Comparison of ENCODE assay signal across 8 cellular contexts in genomic region chr17:28893248-28894183, GRCh38. TPM values are rescaled to one million over a fixed set of nuclear protein-coding genes. Genes with fewer than 3 reads are reported as not detected.
DNase-seq lines count a peak whose midpoint lies in the region; ATAC-seq, FAIRE-seq and TF ChIP-seq lines count a peak whose summit lies in the region.
"Not testable (repeated sequence)": the region's sequence is repeated elsewhere in the genome, so short reads cannot be mapped to it uniquely, and the experiment has no call there.

No MANE protein-coding gene starts in this region.

- not testable (repeated sequence) for H3K9me3 ChIP-seq in CD8-positive, alpha-beta memory T cell (ENCODE audit: low read length); MM.1S (replicated peaks; ENCODE audit: insufficient read depth, low read length); kidney (ENCODE audit: control insufficient read depth in 1 of 2, low read length in 2 of 2); pancreas; thymus (ENCODE audit: control insufficient read depth)

- peak overlapping the region; percentile 93 to 98 (median 97) for H3K27ac Mint-ChIP-seq in CD8-positive, alpha-beta memory T cell
- H3K27ac Mint-ChIP-seq in T-helper 2 cell treated with Interferon-gamma antibody and Interleukin-4, amounts not matched to agents 5 μg/mL and 100 μg/mL, for 36 hours = peak overlapping the region; percentile 97
- H3K27ac Mint-ChIP-seq in activated T-helper 17 cell treated with anti-CD3 and anti-CD28 coated beads, Interleukin-2, amount 50 U/mL, for 72 hours = peak overlapping the region; percentile 100

- H3K36me3 ChIP-seq in CD8-positive, alpha-beta memory T cell (ENCODE audit: insufficient read depth, low read length); MM.1S (replicated peaks; ENCODE audit: insufficient read depth, low read length); kidney (ENCODE audit: control insufficient read depth in 1 of 2, insufficient read depth in 2 of 2, low read length in 2 of 2); pancreas; thymus (ENCODE audit: control insufficient read depth, insufficient read depth): not testable (repeated sequence)

- not testable (repeated sequence) for FAIRE-seq in kidney (lab: Jason Lieb, UNC); pancreas (lab: Jason Lieb, UNC)

- H3K4me1 Mint-ChIP-seq in CD8-positive, alpha-beta memory T cell = peaks cover 56 to 75% (median 68%) of the 10 kb centered on the region in 3 donors
- H3K4me1 Mint-ChIP-seq in T-helper 2 cell treated with Interferon-gamma antibody and Interleukin-4, amounts not matched to agents 5 μg/mL and 100 μg/mL, for 36 hours (ENCODE audit: low read depth) = peaks cover 59% of the 10 kb centered on the region
- H3K4me1 Mint-ChIP-seq in activated T-helper 17 cell treated with anti-CD3 and anti-CD28 coated beads, Interleukin-2, amount 50 U/mL, for 72 hours = peaks cover 37% of the 10 kb centered on the region

- peak overlapping the region; percentile 37; the same call in 1 of the 2 replicates for H2AFZ ChIP-seq in MM.1S (ENCODE audit: low read length)

- peak overlapping the region; percentile 71 to 88 (median 78) for H3K4me3 Mint-ChIP-seq in CD8-positive, alpha-beta memory T cell
- H3K4me3 Mint-ChIP-seq in T-helper 2 cell treated with Interferon-gamma antibody and Interleukin-4, amounts not matched to agents 5 μg/mL and 100 μg/mL, for 36 hours = peak overlapping the region; percentile 82
- peak overlapping the region; percentile 96 for H3K4me3 Mint-ChIP-seq in activated T-helper 17 cell treated with anti-CD3 and anti-CD28 coated beads, Interleukin-2, amount 50 U/mL, for 72 hours

- H3K27me3 ChIP-seq in CD8-positive, alpha-beta memory T cell (ENCODE audit: insufficient read depth, low read length, poor library complexity, severe bottlenecking); MM.1S (replicated peaks; ENCODE audit: insufficient read depth, low read length); pancreas; thymus (ENCODE audit: control insufficient read depth, insufficient read depth): not testable (repeated sequence)

- H3K4me2 ChIP-seq in MM.1S (ENCODE audit: low read depth, low read length) = peak overlapping the region; percentile 67

- peaks cover 0 to 49% (median 8%) of the 10 kb centered on the region in 3 donors for H3K36me3 Mint-ChIP-seq in CD8-positive, alpha-beta memory T cell
- H3K36me3 Mint-ChIP-seq in T-helper 2 cell treated with Interferon-gamma antibody and Interleukin-4, amounts not matched to agents 5 μg/mL and 100 μg/mL, for 36 hours (ENCODE audit: low read depth) = peaks cover 44% of the 10 kb centered on the region
- H3K36me3 Mint-ChIP-seq in activated T-helper 17 cell treated with anti-CD3 and anti-CD28 coated beads, Interleukin-2, amount 50 U/mL, for 72 hours (ENCODE audit: low read depth) = peaks cover 65% of the 10 kb centered on the region

- H3K9ac ChIP-seq in MM.1S (ENCODE audit: low read length) (peak overlapping the region; percentile 68), kidney (ENCODE audit: low read length in 2 of 2) (peak overlapping the region; percentile 31 to 58)

- CTCF ChIA-PET in CD8-positive, alpha-beta memory T cell (lab: Charles Lee) = interaction anchor here (0.9 to 1.8 kb wide), 5 partner anchors 9 to 167 kb away, joined by 3 to 7 read pairs (median 4); partner anchors contain the start of gene TLCD1

- not testable (repeated sequence) for H3K9me2 ChIP-seq in MM.1S (replicated peaks; ENCODE audit: insufficient read depth, low read length)

- peaks cover 64% of the 10 kb centered on the region for H3K4me1 ChIP-seq in CD8-positive, alpha-beta memory T cell (ENCODE audit: insufficient read depth, low read length)
- H3K4me1 ChIP-seq in MM.1S (ENCODE audit: low read length) (peaks cover 46% of the 10 kb centered on the region), kidney (ENCODE audit: control insufficient read depth in 1 of 2, insufficient read depth in 1 of 2, low read depth in 1 of 2, low read length in 2 of 2) (peaks cover 31 to 36% of the 10 kb centered on the region in 2 donors), pancreas (peaks cover 8 to 24% (median 15%) of the 10 kb centered on the region in 3 donors), thymus (ENCODE audit: control insufficient read depth, insufficient read depth, low read length) (peaks cover 18% of the 10 kb centered on the region)

- TF ChIP-seq CTCF in MM.1S (IDR thresholded peaks at IDR 0.05; ENCODE audit: low read length); coronary artery (IDR thresholded peaks at IDR 0.05); kidney (IDR thresholded peaks at IDR 0.05; ENCODE audit: borderline replicate concordance, extremely low read depth, insufficient read depth); pancreas (IDR thresholded peaks at IDR 0.05): not testable (repeated sequence)

- peak overlapping the region; percentile 41 for H3K27ac ChIP-seq in CD8-positive, alpha-beta memory T cell (ENCODE audit: low read depth, low read length)
- H3K27ac ChIP-seq in MM.1S (ENCODE audit: low read length) (peak overlapping the region; percentile 95), coronary artery (peak overlapping the region in 1 of 2 donors; percentile 70), kidney (ENCODE audit: low read depth in 2 of 2, low read length in 2 of 2) (peak overlapping the region; percentile 77 to 82), pancreas (peak overlapping the region; percentile 22 to 91 (median 76)), thymus (ENCODE audit: low read depth) (peak overlapping the region; percentile 80)

- peak; percentile 34 for ATAC-seq in activated T-helper 17 cell treated with anti-CD3 and anti-CD28 coated beads, Interleukin-2, amount 50 U/mL, for 72 hours (replicated peaks)
- not testable (repeated sequence) for ATAC-seq in pancreas

- not testable (repeated sequence) for H3K27me3 Mint-ChIP-seq in CD8-positive, alpha-beta memory T cell; T-helper 2 cell treated with Interferon-gamma antibody and Interleukin-4, amounts not matched to agents 5 μg/mL and 100 μg/mL, for 36 hours (ENCODE audit: low read depth); activated T-helper 17 cell treated with anti-CD3 and anti-CD28 coated beads, Interleukin-2, amount 50 U/mL, for 72 hours

- not testable (repeated sequence) for H4K20me1 ChIP-seq in MM.1S (ENCODE audit: insufficient read depth, low read length)

- peak in 1 of 5 donors; percentile 41 for DNase-seq in CD8-positive, alpha-beta memory T cell
- DNase-seq in MM.1S (peak; percentile 51), kidney (peak; percentile 37), pancreas (peak in 1 of 6 donors; percentile 25)
- peak; percentile 45 for DNase-seq in T-helper 2 cell treated with Interferon-gamma antibody and Interleukin-4, amounts not matched to agents 5 μg/mL and 100 μg/mL, for 36 hours (ENCODE audit: low spot score)
- DNase-seq in coronary artery (ENCODE audit: low spot score) = not testable (repeated sequence)

- peaks cover 64% of the 10 kb centered on the region for H3K79me2 ChIP-seq in MM.1S (ENCODE audit: low read length)

- H3F3A ChIP-seq in MM.1S (ENCODE audit: insufficient read depth, low read length) = peaks cover 42% of the 10 kb centered on the region

- POLR2A ChIA-PET in CD8-positive, alpha-beta memory T cell (lab: Charles Lee) = interaction anchor here (0.6 to 1.5 kb wide), 4 partner anchors 9 to 57 kb away, joined by 4 to 7 read pairs (median 5); partner anchors contain the start of genes DHRS13 and FAM222B

- 68 to 69% methylated on average over 16 of the region's 16 CpGs for WGBS in pancreas, 2 donors
- 83% methylated on average over 16 of the region's 16 CpGs for WGBS in thymus

- peak overlapping the region; percentile 48 for H3K4me3 ChIP-seq in CD8-positive, alpha-beta memory T cell (ENCODE audit: low read length)
- H3K4me3 ChIP-seq in MM.1S (ENCODE audit: low read length) = peak overlapping the region; percentile 28
- peak overlapping the region; percentile 32 for H3K4me3 ChIP-seq in coronary artery
- peak overlapping the region; percentile 17 to 32 for H3K4me3 ChIP-seq in kidney (ENCODE audit: low read length in 2 of 2)
- H3K4me3 ChIP-seq in pancreas; thymus (ENCODE audit: low read length): not testable (repeated sequence)

- H3K9me3 Mint-ChIP-seq in CD8-positive, alpha-beta memory T cell; T-helper 2 cell treated with Interferon-gamma antibody and Interleukin-4, amounts not matched to agents 5 μg/mL and 100 μg/mL, for 36 hours; activated T-helper 17 cell treated with anti-CD3 and anti-CD28 coated beads, Interleukin-2, amount 50 U/mL, for 72 hours: not testable (repeated sequence)

- intact Hi-C loops in kidney (cut with DNase I); pancreas (cut with DNase I): not testable (repeated sequence)

RNA-seq across cellular contexts. Expression of gene FLOT2, which starts 4.0 kb away (rescaled TPM):
- 100 to 1,000 TPM; 113 to 115 TPM for total RNA-seq in CD8-positive, alpha-beta memory T cell
- polyA plus RNA-seq in CD8-positive, alpha-beta memory T cell = 268 TPM
- 100 to 1,000 TPM in 1 of 2 donors, 10 to 100 TPM in 1; 85.8 to 113 TPM for total RNA-seq in activated T-helper 17 cell treated with anti-CD3 and anti-CD28 coated beads, Interleukin-2, amount 50 U/mL, for 72 hours
- total RNA-seq in kidney = 260 TPM
- polyA plus RNA-seq in kidney (ENCODE audit: insufficient read depth, low read depth, low replicate concordance) = 200 TPM
- 10 to 100 TPM; 32.1 to 65.2 (median 35.6) TPM for total RNA-seq in pancreas
- 10 to 100 TPM; 37.4 to 43.9 TPM for polyA plus RNA-seq in pancreas
- polyA plus RNA-seq in thymus = 82.1 TPM

RNA-seq across cellular contexts. Expression of gene DHRS13, which starts 9.4 kb away (rescaled TPM):
- 10 to 100 TPM; 32.6 to 34.7 TPM for total RNA-seq in CD8-positive, alpha-beta memory T cell
- 26.5 TPM for polyA plus RNA-seq in CD8-positive, alpha-beta memory T cell
- total RNA-seq in activated T-helper 17 cell treated with anti-CD3 and anti-CD28 coated beads, Interleukin-2, amount 50 U/mL, for 72 hours = 10 to 100 TPM; 24.9 to 82.1 TPM
- total RNA-seq in kidney (29.5 TPM), pancreas (1 to 10 TPM; 2.6 to 6.1 (median 4.5) TPM)
- polyA plus RNA-seq in kidney (ENCODE audit: insufficient read depth, low read depth, low replicate concordance) (21.6 TPM), pancreas (1 to 10 TPM; 8.6 to 9.8 TPM), thymus (18.9 TPM)

RNA-seq across cellular contexts. Expression of gene ERAL1, which starts 38.7 kb away (rescaled TPM):
- 10 to 100 TPM; 84.1 to 86.2 TPM for total RNA-seq in CD8-positive, alpha-beta memory T cell
- polyA plus RNA-seq in CD8-positive, alpha-beta memory T cell = 44.7 TPM
- total RNA-seq in activated T-helper 17 cell treated with anti-CD3 and anti-CD28 coated beads, Interleukin-2, amount 50 U/mL, for 72 hours = 10 to 100 TPM; 38.2 to 60.2 TPM
- 29.5 TPM for total RNA-seq in kidney
- polyA plus RNA-seq in kidney (ENCODE audit: insufficient read depth, low read depth, low replicate concordance) = 71.6 TPM
- total RNA-seq in pancreas = 10 to 100 TPM; 11.7 to 21.7 (median 15.5) TPM
- 10 to 100 TPM; 33.4 to 36.8 TPM for polyA plus RNA-seq in pancreas
- 30.3 TPM for polyA plus RNA-seq in thymus

RNA-seq across cellular contexts. Expression of gene FAM222B, which starts 50.9 kb away (rescaled TPM):
- total RNA-seq in CD8-positive, alpha-beta memory T cell = 10 to 100 TPM; 20.6 to 21.5 TPM
- polyA plus RNA-seq in CD8-positive, alpha-beta memory T cell = 19.3 TPM
- 10 to 100 TPM; 18.7 to 25.1 TPM for total RNA-seq in activated T-helper 17 cell treated with anti-CD3 and anti-CD28 coated beads, Interleukin-2, amount 50 U/mL, for 72 hours
- total RNA-seq in kidney = 31.0 TPM
- 13.0 TPM for polyA plus RNA-seq in kidney (ENCODE audit: insufficient read depth, low read depth, low replicate concordance)
- total RNA-seq in pancreas = 10 to 100 TPM in 1 of 6 donors, 1 to 10 TPM in 5; 5.5 to 15.6 (median 8.9) TPM
- 1 to 10 TPM; 6.6 to 7.4 TPM for polyA plus RNA-seq in pancreas
- 9.5 TPM for polyA plus RNA-seq in thymus

RNA-seq across cellular contexts. Expression of gene PHF12, which starts 57.8 kb away (rescaled TPM):
- total RNA-seq in CD8-positive, alpha-beta memory T cell = 10 to 100 TPM; 58.1 to 62.1 TPM
- polyA plus RNA-seq in CD8-positive, alpha-beta memory T cell = 11.6 TPM
- total RNA-seq in activated T-helper 17 cell treated with anti-CD3 and anti-CD28 coated beads, Interleukin-2, amount 50 U/mL, for 72 hours = 10 to 100 TPM; 56.9 to 60.2 TPM
- total RNA-seq in kidney = 50.4 TPM
- 8.8 TPM for polyA plus RNA-seq in kidney (ENCODE audit: insufficient read depth, low read depth, low replicate concordance)
- total RNA-seq in pancreas = 10 to 100 TPM; 19.9 to 31.6 (median 25.6) TPM
- 10 to 100 TPM; 23.5 to 25.7 TPM for polyA plus RNA-seq in pancreas
- polyA plus RNA-seq in thymus = 32.4 TPM
